Comparison of ENCODE assay signal across 1 cellular context in genomic region chr10:119688033-119688508, GRCh38.
TF ChIP-seq lines count a peak whose summit lies in the region.

No MANE protein-coding gene starts in this region.

TF ChIP-seq in HepG2, 621 proteins besides CTCF, POLR2A, EP300 and RAD21 (continued from another document):
- TF ChIP-seq SNAPC4 (CRISPR knock-in tag; IDR thresholded peaks at IDR 0.05): 0 out of 2 replicates have a peak, but pooled peaks have one; percentile 41
TF ChIP-seq in HepG2: peak in this region for 16.
